ENCODE assay signal across 8 cellular contexts in genomic region chr5:73446631-73447233, GRCh38. TPM values are rescaled to one million over a fixed set of nuclear protein-coding genes. Genes with fewer than 3 reads are reported as not detected.
A peak's percentile ranks its signal among the peaks of the same experiment; 100 is the strongest.
DNase-seq lines count a peak whose midpoint lies in the region; ATAC-seq and TF ChIP-seq lines count a peak whose summit lies in the region.

No MANE protein-coding gene starts in this region.

- no peaks in the 10 kb centered on the region for H3K9me3 ChIP-seq in esophagus squamous epithelium
- no peaks in the 10 kb centered on the region for H3K9me3 ChIP-seq in gastrocnemius medialis

- peak overlapping the region; percentile 26 to 89 (median 70) for H3K27ac ChIP-seq in esophagus squamous epithelium
- no peak overlapping the region for H3K27ac ChIP-seq in gastrocnemius medialis

- no peak for ATAC-seq in stimulated activated naive B cell treated with anti-CD40 and anti-IgM and Interleukin-4, amounts not matched to agents 10 μg/mL and 1 μg/mL and 100 μg/mL, for 72 hours (replicated peaks)
- no peak for ATAC-seq in HG02759 (IDR thresholded peaks at IDR 0.05; ENCODE audit: unreplicated experiment)
- ATAC-seq in gastrocnemius medialis = no peak

- H3K4me3 Mint-ChIP-seq in T-helper 2 cell treated with Interferon-gamma antibody and Interleukin-4, amounts not matched to agents 5 μg/mL and 100 μg/mL, for 36 hours = peak overlapping the region; percentile 65
- H3K4me3 Mint-ChIP-seq in stimulated activated naive B cell treated with anti-CD40 and anti-IgM and Interleukin-4, amounts not matched to agents 10 μg/mL and 1 μg/mL and 100 μg/mL, for 72 hours = peak overlapping the region; percentile 74 to 79

- peaks cover 83% of the 10 kb centered on the region for H3K27me3 Mint-ChIP-seq in T-helper 2 cell treated with Interferon-gamma antibody and Interleukin-4, amounts not matched to agents 5 μg/mL and 100 μg/mL, for 36 hours (ENCODE audit: low read depth)
- peaks cover 47 to 67% of the 10 kb centered on the region in 2 donors for H3K27me3 Mint-ChIP-seq in stimulated activated naive B cell treated with anti-CD40 and anti-IgM and Interleukin-4, amounts not matched to agents 10 μg/mL and 1 μg/mL and 100 μg/mL, for 72 hours

- in situ Hi-C loops in SK-MEL-5 (cut with HindIII; ENCODE audit: low pct_unique_long_range_greater_than_20kb, low sequenced_read_pairs) = no loop called here
- in situ Hi-C loops in gastrocnemius medialis (cut with MboI; ENCODE audit: low sequenced_read_pairs in 4 of 4) = loop anchor here in 2 of 4 donors (25.0 kb wide), 1 partner anchor 234 kb away; no protein-coding TSS in a partner anchor

- 4 to 18% methylated on average over 11 to 26 of the region's 66 CpGs for WGBS in esophagus squamous epithelium, 2 donors

- H3K36me3 ChIP-seq in esophagus squamous epithelium = no peaks in the 10 kb centered on the region
- H3K36me3 ChIP-seq in gastrocnemius medialis = no peaks in the 10 kb centered on the region

- H3K4me1 ChIP-seq in esophagus squamous epithelium = peaks cover 18 to 52% (median 22%) of the 10 kb centered on the region in 3 donors
- H3K4me1 ChIP-seq in gastrocnemius medialis = peaks cover 5 to 7% of the 10 kb centered on the region in 2 donors

- peak overlapping the region; percentile 63 for H3K27ac Mint-ChIP-seq in T-helper 2 cell treated with Interferon-gamma antibody and Interleukin-4, amounts not matched to agents 5 μg/mL and 100 μg/mL, for 36 hours
- peak overlapping the region; percentile 91 for H3K27ac Mint-ChIP-seq in stimulated activated naive B cell treated with anti-CD40 and anti-IgM and Interleukin-4, amounts not matched to agents 10 μg/mL and 1 μg/mL and 100 μg/mL, for 72 hours

- intact Hi-C loops in esophagus squamous epithelium (cut with DNase I) (loop anchor here (10.0 kb wide), 1 partner anchor 142 kb away; no protein-coding TSS in a partner anchor), gastrocnemius medialis (cut with DNase I; ENCODE audit: low total_unique reads) (no loop called here)

- peak overlapping the region; percentile 13 to 77 (median 46) for H3K4me3 ChIP-seq in esophagus squamous epithelium
- peak overlapping the region in 2 of 4 donors; percentile 5 to 38 for H3K4me3 ChIP-seq in gastrocnemius medialis

- H3K27me3 ChIP-seq in esophagus squamous epithelium (peaks cover 21 to 99% (median 56%) of the 10 kb centered on the region in 4 donors), gastrocnemius medialis (peaks cover 85 to 88% (median 85%) of the 10 kb centered on the region in 3 donors)

- no peaks in the 10 kb centered on the region for H3K9me3 Mint-ChIP-seq in T-helper 2 cell treated with Interferon-gamma antibody and Interleukin-4, amounts not matched to agents 5 μg/mL and 100 μg/mL, for 36 hours
- peaks cover 4 to 5% of the 10 kb centered on the region in 2 donors for H3K9me3 Mint-ChIP-seq in stimulated activated naive B cell treated with anti-CD40 and anti-IgM and Interleukin-4, amounts not matched to agents 10 μg/mL and 1 μg/mL and 100 μg/mL, for 72 hours

- DNase-seq in T-helper 2 cell treated with Interferon-gamma antibody and Interleukin-4, amounts not matched to agents 5 μg/mL and 100 μg/mL, for 36 hours (ENCODE audit: low spot score) = no peak
- DNase-seq in T-helper 2 cell = no peak
- peak; percentile 7 for DNase-seq in SK-MEL-5 (ENCODE audit: low read depth, low spot score)
- DNase-seq in esophagus squamous epithelium (lab: John Stamatoyannopoulos, UW) = no peak
- no peak for DNase-seq in stimulated activated naive B cell treated with anti-CD40 and anti-IgM and Interleukin-4, amounts not matched to agents 10 μg/mL and 1 μg/mL and 100 μg/mL, for 72 hours
- DNase-seq in NOMO-1 treated with DMSO at 0.1 percent for 48 hours (lab: John Stamatoyannopoulos, UW; ENCODE audit: unreplicated experiment) = no peak
- DNase-seq in gastrocnemius medialis = no peak

- no peak for TF ChIP-seq POLR2A in esophagus squamous epithelium (IDR thresholded peaks at IDR 0.05)
- TF ChIP-seq POLR2A in gastrocnemius medialis (IDR thresholded peaks at IDR 0.05) = no peak

- TF ChIP-seq CTCF in esophagus squamous epithelium (IDR thresholded peaks at IDR 0.05) (no peak), gastrocnemius medialis (IDR thresholded peaks at IDR 0.05 in 4 of 5, conservative IDR thresholded peaks at IDR 0.05 in 1 of 5) (no peak)

- no peaks in the 10 kb centered on the region for H3K36me3 Mint-ChIP-seq in T-helper 2 cell treated with Interferon-gamma antibody and Interleukin-4, amounts not matched to agents 5 μg/mL and 100 μg/mL, for 36 hours (ENCODE audit: low read depth)
- H3K36me3 Mint-ChIP-seq in stimulated activated naive B cell treated with anti-CD40 and anti-IgM and Interleukin-4, amounts not matched to agents 10 μg/mL and 1 μg/mL and 100 μg/mL, for 72 hours = peaks cover 1 to 5% of the 10 kb centered on the region in 2 donors

- peaks cover 18% of the 10 kb centered on the region for H3K4me1 Mint-ChIP-seq in T-helper 2 cell treated with Interferon-gamma antibody and Interleukin-4, amounts not matched to agents 5 μg/mL and 100 μg/mL, for 36 hours (ENCODE audit: low read depth)
- H3K4me1 Mint-ChIP-seq in stimulated activated naive B cell treated with anti-CD40 and anti-IgM and Interleukin-4, amounts not matched to agents 10 μg/mL and 1 μg/mL and 100 μg/mL, for 72 hours = peaks cover 6 to 39% of the 10 kb centered on the region in 2 donors

RNA-seq across cellular contexts. Expression of gene FOXD1, which starts 1.8 kb away (rescaled TPM):
- 5.3 and 13.1 TPM in 2 replicates for total RNA-seq in SK-MEL-5 (2014; rRNA removed; shearing (Covaris generic))
- polyA plus RNA-seq in SK-MEL-5 (2015; cell fraction: cytosol; rRNA removed) = 11.9 and 15.1 TPM in 2 replicates
- 2.5 and 3.7 TPM in 2 replicates for polyA plus RNA-seq in SK-MEL-5 (2015; cell fraction: nucleus; rRNA removed)
- total RNA-seq in esophagus squamous epithelium (1 to 10 TPM in 2 of 4 donors, under 1 TPM in 1, not detected in 1; 0.48 to 3.5 (median 1.5) TPM), gastrocnemius medialis (under 1 TPM in 3 of 4 donors, not detected in 1; 0.33 to 0.49 (median 0.41) TPM)

RNA-seq across cellular contexts. Expression of gene BTF3, which starts 51.5 kb away (rescaled TPM):
- total RNA-seq in SK-MEL-5 (2014; rRNA removed; shearing (Covaris generic)) = 521 and 523 TPM in 2 replicates
- 548 and 685 TPM in 2 replicates for polyA plus RNA-seq in SK-MEL-5 (2015; cell fraction: cytosol; rRNA removed)
- 132 and 144 TPM in 2 replicates for polyA plus RNA-seq in SK-MEL-5 (2015; cell fraction: nucleus; rRNA removed)
- total RNA-seq in esophagus squamous epithelium = 100 to 1,000 TPM; 467 to 654 (median 574) TPM
- total RNA-seq in gastrocnemius medialis = 100 to 1,000 TPM; 517 to 641 (median 546) TPM

Comparison
In these comparisons a context has a peak if more than half of its experiments do, and no peak if none do; other contexts are left out.
1. H3K27ac ChIP-seq: peak in esophagus squamous epithelium (4 of 4); none in gastrocnemius medialis (0 of 4).